In genomic region chr5:176785184-176786145, GRCh38 we compare ENCODE assay signal across 25 cellular contexts. TPM values are rescaled to one million over a fixed set of nuclear protein-coding genes. Genes with fewer than 3 reads are reported as not detected.
DNase-seq lines count a peak whose midpoint lies in the region; ATAC-seq and TF ChIP-seq lines count a peak whose summit lies in the region.
"Had no signal": no experiment of that assay in that cellular context is flagged by ENCODE, and none has a peak within 500 bp of the region (broad histone marks: within the 10 kb centered on the region; RNA-seq: fewer than 3 reads in every experiment).

No MANE protein-coding gene starts in this region.

- TF ChIP-seq CTCF in GM23338 (conservative IDR thresholded peaks at IDR 0.05; ENCODE audit: low read depth in 2 of 2) = peak; percentile 25 to 53; a peak in 3 of 4 replicates
- peak; percentile 13 for TF ChIP-seq CTCF in neural progenitor cell (IDR thresholded peaks at IDR 0.05)

- H3K9me2 ChIP-seq in GM23338 (ENCODE audit: insufficient read depth) = peaks cover 7% of the 10 kb centered on the region

- H3K4me1 Mint-ChIP-seq in GM23338 = peaks cover 35% of the 10 kb centered on the region
- H3K4me1 Mint-ChIP-seq in neural progenitor cell = peaks cover 34% of the 10 kb centered on the region
- H3K4me1 Mint-ChIP-seq: activated naive CD4-positive, alpha-beta T cell treated with anti-CD3 and anti-CD28 coated beads, Interleukin-2, amount 50 U/mL, for 24 hours; CD14-positive monocyte; mesothelial cell of epicardium; stimulated activated effector memory CD8-positive, alpha-beta T cell treated with anti-CD3 and anti-CD28 coated beads, Interleukin-12 subunit alpha, Interleukin-12 subunit beta, amount 100 ng/mL, for 72 hours had no signal

- H3K4me3 Mint-ChIP-seq in GM23338 = no peak overlapping the region
- no peak overlapping the region for H3K4me3 Mint-ChIP-seq in neural progenitor cell
- H3K4me3 Mint-ChIP-seq: activated naive CD4-positive, alpha-beta T cell treated with anti-CD3 and anti-CD28 coated beads, Interleukin-2, amount 50 U/mL, for 24 hours; CD14-positive monocyte; mesothelial cell of epicardium; stimulated activated effector memory CD8-positive, alpha-beta T cell treated with anti-CD3 and anti-CD28 coated beads, Interleukin-12 subunit alpha, Interleukin-12 subunit beta, amount 100 ng/mL, for 72 hours had no signal

- H3K27me3 Mint-ChIP-seq in GM23338 (ENCODE audit: insufficient read depth, low read depth, poor library complexity) = peaks cover 22% of the 10 kb centered on the region
- H3K27me3 Mint-ChIP-seq in neural progenitor cell (ENCODE audit: insufficient read depth, low read depth) = peaks cover 20% of the 10 kb centered on the region

- H3K27ac ChIP-seq in GM23338 (ENCODE audit: low read depth) (no peak overlapping the region), HUES48 (ENCODE audit: low read depth, low read length) (peak overlapping the region; percentile 68), neural progenitor cell (no peak overlapping the region)
- H3K27ac ChIP-seq: epithelial cell of prostate, KMS-11, left ventricle myocardium inferior, SJSA1, tibial nerve, VCaP had no signal

- H3F3A ChIP-seq in GM23338 (replicated peaks; ENCODE audit: low read depth) (no peaks in the 10 kb centered on the region), neural progenitor cell (ENCODE audit: low read depth) (peaks cover 37% of the 10 kb centered on the region)

- H3K9me3 ChIP-seq in HUES48 (ENCODE audit: control insufficient read depth, insufficient read depth, low read length) (no peaks in the 10 kb centered on the region), neural progenitor cell (ENCODE audit: low read depth) (no peaks in the 10 kb centered on the region)
- H3K9me3 ChIP-seq: left ventricle myocardium inferior, SJSA1, tibial nerve had no signal

- H3K9ac ChIP-seq in HUES48 (ENCODE audit: low read depth, low read length) (no peak overlapping the region), neural progenitor cell (no peak overlapping the region)
- H3K9ac ChIP-seq: KMS-11 had no signal

- H3K27ac Mint-ChIP-seq in GM23338 (no peak overlapping the region), neural progenitor cell (no peak overlapping the region)
- H3K27ac Mint-ChIP-seq: activated naive CD4-positive, alpha-beta T cell treated with anti-CD3 and anti-CD28 coated beads, Interleukin-2, amount 50 U/mL, for 24 hours; activated T-helper 2 cell treated with anti-CD3 and anti-CD28 coated beads, Interferon-gamma antibody, Interleukin-2, Interleukin-4, amounts not matched to agents 10 μg/mL and 5 μg/mL and 100 μg/mL, durations not matched to agents 14 hours and 24 hours and 36 hours; mesothelial cell of epicardium; stimulated activated effector memory CD8-positive, alpha-beta T cell treated with anti-CD3 and anti-CD28 coated beads, Interleukin-12 subunit alpha, Interleukin-12 subunit beta, amount 100 ng/mL, for 72 hours had no signal

- no peak for DNase-seq in GM23338 (ENCODE audit: low spot score)
- DNase-seq in dermis blood vessel endothelial cell = peak; percentile 23
- no peak for DNase-seq in neural progenitor cell (ENCODE audit: low spot score)
- DNase-seq in cerebellar cortex (ENCODE audit: low spot score) = no peak
- no peak for DNase-seq in hippocampal formation (lab: John Stamatoyannopoulos, UW)
- no peak for DNase-seq in hepatic stellate cell (ENCODE audit: low spot score)
- DNase-seq: activated CD4-positive, alpha-beta T cell treated with anti-CD3 and anti-CD28 coated beads for 4 hours; amniotic stem cell; effector CD8-positive, alpha-beta T cell; left ventricle myocardium inferior; NCI-H1930; T-helper 9 cell had no signal

- H3K4me2 ChIP-seq in GM23338 (no peak overlapping the region), neural progenitor cell (peak overlapping the region; percentile 49)
- H3K4me2 ChIP-seq: KMS-11 had no signal

- H3K4me3 ChIP-seq in GM23338 = no peak overlapping the region
- no peak overlapping the region for H3K4me3 ChIP-seq in HUES48 (ENCODE audit: low read depth, low read length)
- H3K4me3 ChIP-seq in neural progenitor cell = no peak overlapping the region
- H3K4me3 ChIP-seq: left ventricle myocardium inferior, SJSA1, tibial nerve had no signal

- H2AFZ ChIP-seq in GM23338 = peak overlapping the region; percentile 89
- no peak overlapping the region for H2AFZ ChIP-seq in neural progenitor cell (replicated peaks)

- H3K27me3 ChIP-seq in GM23338 (ENCODE audit: insufficient read depth) (no peaks in the 10 kb centered on the region), HUES48 (ENCODE audit: control insufficient read depth, insufficient read depth, low read length) (no peaks in the 10 kb centered on the region), neural progenitor cell (peaks cover 6% of the 10 kb centered on the region)

- no peaks in the 10 kb centered on the region for H3K79me2 ChIP-seq in GM23338 (replicated peaks; ENCODE audit: insufficient read depth)
- no peaks in the 10 kb centered on the region for H3K79me2 ChIP-seq in neural progenitor cell (ENCODE audit: low read depth)

- H3K9me3 Mint-ChIP-seq in GM23338 = no peaks in the 10 kb centered on the region; the same call in 2 of the 3 replicates
- H3K9me3 Mint-ChIP-seq in neural progenitor cell = no peaks in the 10 kb centered on the region
- H3K9me3 Mint-ChIP-seq: activated naive CD4-positive, alpha-beta T cell treated with anti-CD3 and anti-CD28 coated beads, Interleukin-2, amount 50 U/mL, for 24 hours; activated T-helper 2 cell treated with anti-CD3 and anti-CD28 coated beads, Interferon-gamma antibody, Interleukin-2, Interleukin-4, amounts not matched to agents 10 μg/mL and 5 μg/mL and 100 μg/mL, durations not matched to agents 14 hours and 24 hours and 36 hours; CD14-positive monocyte; mesothelial cell of epicardium; stimulated activated effector memory CD8-positive, alpha-beta T cell treated with anti-CD3 and anti-CD28 coated beads, Interleukin-12 subunit alpha, Interleukin-12 subunit beta, amount 100 ng/mL, for 72 hours had no signal

- H3K36me3 ChIP-seq in GM23338 (ENCODE audit: insufficient read depth) = no peaks in the 10 kb centered on the region
- no peaks in the 10 kb centered on the region for H3K36me3 ChIP-seq in HUES48 (ENCODE audit: control insufficient read depth, insufficient read depth, low read length)
- no peaks in the 10 kb centered on the region for H3K36me3 ChIP-seq in neural progenitor cell
- H3K36me3 ChIP-seq: left ventricle myocardium inferior, SJSA1, tibial nerve had no signal

- peak; percentile 6; the same call in 2 of the 3 replicates for ATAC-seq in GM23338
- ATAC-seq: stimulated activated effector memory CD8-positive, alpha-beta T cell treated with anti-CD3 and anti-CD28 coated beads, Interleukin-12 subunit alpha, Interleukin-12 subunit beta, amount 100 ng/mL, for 72 hours had no signal

- no peaks in the 10 kb centered on the region for H4K20me1 ChIP-seq in GM23338 (replicated peaks; ENCODE audit: insufficient read depth)
- no peaks in the 10 kb centered on the region for H4K20me1 ChIP-seq in neural progenitor cell (ENCODE audit: low read depth)

- H3K36me3 Mint-ChIP-seq in GM23338 (ENCODE audit: low read depth) = no peaks in the 10 kb centered on the region
- no peaks in the 10 kb centered on the region for H3K36me3 Mint-ChIP-seq in neural progenitor cell
- H3K36me3 Mint-ChIP-seq: activated naive CD4-positive, alpha-beta T cell treated with anti-CD3 and anti-CD28 coated beads, Interleukin-2, amount 50 U/mL, for 24 hours; CD14-positive monocyte; mesothelial cell of epicardium; stimulated activated effector memory CD8-positive, alpha-beta T cell treated with anti-CD3 and anti-CD28 coated beads, Interleukin-12 subunit alpha, Interleukin-12 subunit beta, amount 100 ng/mL, for 72 hours had no signal

- H3K4me1 ChIP-seq in GM23338 (ENCODE audit: insufficient read depth) = peaks cover 9% of the 10 kb centered on the region; the same call in 1 of the 2 replicates
- peaks cover 21% of the 10 kb centered on the region for H3K4me1 ChIP-seq in HUES48 (ENCODE audit: control insufficient read depth, insufficient read depth, low read length)
- peaks cover 34% of the 10 kb centered on the region for H3K4me1 ChIP-seq in neural progenitor cell
- H3K4me1 ChIP-seq: SJSA1 had no signal

TF ChIP-seq in GM23338, 12 proteins besides CTCF, POLR2A, EP300 and RAD21 (continues in another document):
- TF ChIP-seq NANOG (IDR thresholded peaks at IDR 0.05; ENCODE audit: borderline replicate concordance) = no peak

RNA-seq across cellular contexts. Expression of gene UNC5A, which starts 24.9 kb away (rescaled TPM):
- total RNA-seq in GM23338 (2014; rRNA removed; shearing (Covaris generic)) = 3.9 and 7.3 TPM in 2 replicates
- polyA plus RNA-seq in GM23338 (2016; fragmentation: Nextera tagmentation; extraction: Ambion mirVana) = 0.92 and 1.1 TPM in 2 replicates
- total RNA-seq in dermis blood vessel endothelial cell (0.34 and 1.5 TPM in 2 replicates), neural progenitor cell (ENCODE audit: low replicate concordance) (1.2 and 3.6 TPM in 2 replicates)
- total RNA-seq: activated T-helper 2 cell treated with anti-CD3 and anti-CD28 coated beads, Interferon-gamma antibody, Interleukin-2, Interleukin-4, amounts not matched to agents 10 μg/mL and 5 μg/mL and 100 μg/mL, durations not matched to agents 14 hours and 24 hours and 36 hours; left ventricle myocardium inferior; mesothelial cell of epicardium; RPMI7951; SJSA1; skeletal muscle tissue; tibial nerve had no signal
